Comparison of ENCODE assay signal across 8 cellular contexts in genomic region chrX:130174051-130174704, GRCh38. TPM values are rescaled to one million over a fixed set of nuclear protein-coding genes. Genes with fewer than 3 reads are reported as not detected.
DNase-seq lines count a peak whose midpoint lies in the region; ATAC-seq and TF ChIP-seq lines count a peak whose summit lies in the region.

No MANE protein-coding gene starts in this region.

- POLR2A ChIA-PET in activated CD8-positive, alpha-beta T cell treated with anti-CD3 and anti-CD28 coated beads, Interleukin-2, amount 10 ng/mL, durations not matched to agents 7 days and 5 days (lab: Charles Lee): interaction anchor here (0.6 kb wide), 2 partner anchors 20 to 1716 kb away, joined by 3 read pairs; no protein-coding TSS in a partner anchor

- no peaks in the 10 kb centered on the region for H3K36me3 ChIP-seq in heart right ventricle

- intact Hi-C loops in heart right ventricle (cut with DNase I): loop anchor here in 3 of 10 donors (5.0 to 10.0 kb wide), 2 partner anchors 49 to 52 kb away; no protein-coding TSS in a partner anchor

- peaks cover 0 to 5% (median 0%) of the 10 kb centered on the region in 7 donors for H3K27me3 ChIP-seq in heart right ventricle

- no peaks in the 10 kb centered on the region for H3K9me3 Mint-ChIP-seq in activated CD8-positive, alpha-beta T cell treated with anti-CD3 and anti-CD28 coated beads, Interleukin-2, amount 10 ng/mL, durations not matched to agents 7 days and 5 days (ENCODE audit: insufficient read depth)
- no peaks in the 10 kb centered on the region for H3K9me3 Mint-ChIP-seq in stimulated activated naive CD8-positive, alpha-beta T cell treated with anti-CD3 and anti-CD28 coated beads, Interleukin-15, amount 100 ng/mL, for 72 hours
- no peaks in the 10 kb centered on the region for H3K9me3 Mint-ChIP-seq in type B pancreatic cell

- no peak for ATAC-seq in activated CD8-positive, alpha-beta T cell treated with anti-CD3 and anti-CD28 coated beads, Interleukin-2, amount 10 ng/mL, durations not matched to agents 7 days and 5 days
- ATAC-seq in heart right ventricle (peak; percentile 35 to 84 (median 66)), HG03469 (IDR thresholded peaks at IDR 0.05; ENCODE audit: unreplicated experiment) (no peak), GM21717 (IDR thresholded peaks at IDR 0.05; ENCODE audit: unreplicated experiment) (no peak)
- ATAC-seq in stimulated activated naive CD8-positive, alpha-beta T cell treated with anti-CD3 and anti-CD28 coated beads, Interleukin-15, amount 100 ng/mL, for 72 hours: no peak

- peaks cover 0 to 35% (median 13%) of the 10 kb centered on the region in 9 donors for H3K4me1 ChIP-seq in heart right ventricle

- DNase-seq in HCEC 1CT (peak; percentile 55), heart right ventricle (peak; percentile 17 to 38), type B pancreatic cell (ENCODE audit: extremely low spot score, unreplicated experiment) (no peak), NCI-H2081 (lab: John Stamatoyannopoulos, UW) (no peak)
- no peak for DNase-seq in activated CD8-positive, alpha-beta T cell treated with anti-CD3 and anti-CD28 coated beads, Interleukin-2, amount 10 ng/mL, durations not matched to agents 7 days and 5 days
- DNase-seq in stimulated activated naive CD8-positive, alpha-beta T cell treated with anti-CD3 and anti-CD28 coated beads, Interleukin-15, amount 100 ng/mL, for 72 hours: peak in 1 of 2 donors; percentile 11

- TF ChIP-seq CTCF in heart right ventricle (IDR thresholded peaks at IDR 0.05) (no peak), type B pancreatic cell (conservative IDR thresholded peaks at IDR 0.05) (no peak)

- H3K27me3 Mint-ChIP-seq in activated CD8-positive, alpha-beta T cell treated with anti-CD3 and anti-CD28 coated beads, Interleukin-2, amount 10 ng/mL, durations not matched to agents 7 days and 5 days (ENCODE audit: low read depth): no peaks in the 10 kb centered on the region
- H3K27me3 Mint-ChIP-seq in stimulated activated naive CD8-positive, alpha-beta T cell treated with anti-CD3 and anti-CD28 coated beads, Interleukin-15, amount 100 ng/mL, for 72 hours: no peaks in the 10 kb centered on the region
- peaks cover 12% of the 10 kb centered on the region for H3K27me3 Mint-ChIP-seq in type B pancreatic cell

- H3K4me1 Mint-ChIP-seq in activated CD8-positive, alpha-beta T cell treated with anti-CD3 and anti-CD28 coated beads, Interleukin-2, amount 10 ng/mL, durations not matched to agents 7 days and 5 days (ENCODE audit: low read depth): peaks cover 56% of the 10 kb centered on the region
- peaks cover 63% of the 10 kb centered on the region for H3K4me1 Mint-ChIP-seq in stimulated activated naive CD8-positive, alpha-beta T cell treated with anti-CD3 and anti-CD28 coated beads, Interleukin-15, amount 100 ng/mL, for 72 hours
- H3K4me1 Mint-ChIP-seq in type B pancreatic cell (ENCODE audit: unreplicated experiment): peaks cover 10% of the 10 kb centered on the region

- peak overlapping the region in 9 of 10 donors; percentile 41 to 80 (median 69) for H3K27ac ChIP-seq in heart right ventricle

- H3K9me3 ChIP-seq in heart right ventricle: no peaks in the 10 kb centered on the region

- no peak overlapping the region for H3K4me3 ChIP-seq in heart right ventricle

- WGBS in heart right ventricle, 2 donors: 19 to 31% methylated on average over 10 of the region's 10 CpGs

- CTCF ChIA-PET in activated CD8-positive, alpha-beta T cell treated with anti-CD3 and anti-CD28 coated beads, Interleukin-2, amount 10 ng/mL, durations not matched to agents 7 days and 5 days (lab: Charles Lee): interaction anchor here (1.0 to 1.6 kb wide), 4 partner anchors 16 to 113 kb away, joined by 3 to 4 read pairs (median 3); no protein-coding TSS in a partner anchor

- H3K36me3 Mint-ChIP-seq in activated CD8-positive, alpha-beta T cell treated with anti-CD3 and anti-CD28 coated beads, Interleukin-2, amount 10 ng/mL, durations not matched to agents 7 days and 5 days (ENCODE audit: low read depth): peaks cover 43% of the 10 kb centered on the region
- no peaks in the 10 kb centered on the region for H3K36me3 Mint-ChIP-seq in type B pancreatic cell

- peak overlapping the region; percentile 91 for H3K4me3 Mint-ChIP-seq in activated CD8-positive, alpha-beta T cell treated with anti-CD3 and anti-CD28 coated beads, Interleukin-2, amount 10 ng/mL, durations not matched to agents 7 days and 5 days
- H3K4me3 Mint-ChIP-seq in stimulated activated naive CD8-positive, alpha-beta T cell treated with anti-CD3 and anti-CD28 coated beads, Interleukin-15, amount 100 ng/mL, for 72 hours: peak overlapping the region; percentile 89 to 92
- H3K4me3 Mint-ChIP-seq in type B pancreatic cell: no peak overlapping the region

- H3K27ac Mint-ChIP-seq in activated CD8-positive, alpha-beta T cell treated with anti-CD3 and anti-CD28 coated beads, Interleukin-2, amount 10 ng/mL, durations not matched to agents 7 days and 5 days: peak overlapping the region; percentile 93
- peak overlapping the region; percentile 98 to 99 for H3K27ac Mint-ChIP-seq in stimulated activated naive CD8-positive, alpha-beta T cell treated with anti-CD3 and anti-CD28 coated beads, Interleukin-15, amount 100 ng/mL, for 72 hours
- H3K27ac Mint-ChIP-seq in type B pancreatic cell: no peak overlapping the region

RNA-seq across cellular contexts. Expression of gene RAB33A, which starts 2.4 kb away (rescaled TPM):
- total RNA-seq in activated CD8-positive, alpha-beta T cell treated with anti-CD3 and anti-CD28 coated beads, Interleukin-2, amount 10 ng/mL, durations not matched to agents 7 days and 5 days: 10 to 100 TPM; 31.6 to 32.7 TPM
- 1 to 10 TPM in 8 of 10 donors, under 1 TPM in 2; 0.32 to 4.6 (median 1.6) TPM for total RNA-seq in heart right ventricle
- 1 to 10 TPM in 1 of 2 donors, under 1 TPM in 1; 0.22 to 3.6 TPM for polyA plus RNA-seq in heart right ventricle
- total RNA-seq in type B pancreatic cell (ENCODE audit: low replicate concordance): 1.8 and 3.5 TPM in 2 replicates

RNA-seq across cellular contexts. Expression of gene AIFM1, which starts 8.5 kb away (rescaled TPM):
- total RNA-seq in activated CD8-positive, alpha-beta T cell treated with anti-CD3 and anti-CD28 coated beads, Interleukin-2, amount 10 ng/mL, durations not matched to agents 7 days and 5 days: 10 to 100 TPM; 43.4 to 47.6 TPM
- 100 to 1,000 TPM in 9 of 10 donors, 10 to 100 TPM in 1; 93.8 to 165 (median 142) TPM for total RNA-seq in heart right ventricle
- polyA plus RNA-seq in heart right ventricle: 100 to 1,000 TPM in 1 of 2 donors, 10 to 100 TPM in 1; 99.4 to 114 TPM
- total RNA-seq in type B pancreatic cell (ENCODE audit: low replicate concordance): 48.5 and 51.9 TPM in 2 replicates

Comparison
In these comparisons a context has a peak if more than half of its experiments do, and no peak if none do; other contexts are left out.
1. DNase-seq: peak in HCEC 1CT (single experiment) and heart right ventricle (2 of 2); none in activated CD8-positive, alpha-beta T cell treated with anti-CD3 and anti-CD28 coated beads, Interleukin-2, amount 10 ng/mL, durations not matched to agents 7 days and 5 days (single experiment), type B pancreatic cell (single experiment) and NCI-H2081 (0 of 2).
2. ATAC-seq: peak in heart right ventricle (8 of 8); none in activated CD8-positive, alpha-beta T cell treated with anti-CD3 and anti-CD28 coated beads, Interleukin-2, amount 10 ng/mL, durations not matched to agents 7 days and 5 days (single experiment), stimulated activated naive CD8-positive, alpha-beta T cell treated with anti-CD3 and anti-CD28 coated beads, Interleukin-15, amount 100 ng/mL, for 72 hours (single experiment), HG03469 (single experiment) and GM21717 (single experiment).